Comparison of ENCODE assay signal across 34 cellular contexts in genomic region chr6:22330941-22331340, GRCh38. TPM values are rescaled to one million over a fixed set of nuclear protein-coding genes. Genes with fewer than 3 reads are reported as not detected.
"Had no signal": no experiment of that assay in that cellular context is flagged by ENCODE, and none has a peak within 500 bp of the region (broad histone marks: within the 10 kb centered on the region; RNA-seq: fewer than 3 reads in every experiment).

No MANE protein-coding gene starts in this region.

- H3K4me3 Mint-ChIP-seq: naive thymus-derived CD8-positive, alpha-beta T cell; nephron; neural progenitor cell; stimulated activated memory B cell treated with anti-CD40 and anti-IgM and Interleukin-4, amounts not matched to agents 10 μg/mL and 1 μg/mL and 100 μg/mL, for 72 hours; stimulated activated naive CD8-positive, alpha-beta T cell treated with anti-CD3 and anti-CD28 coated beads, Interleukin-15, amount 100 ng/mL, for 72 hours had no signal

- H3K79me2 ChIP-seq: parathyroid adenoma had no signal

- H3K4me1 Mint-ChIP-seq: neural progenitor cell; stimulated activated memory B cell treated with anti-CD40 and anti-IgM and Interleukin-4, amounts not matched to agents 10 μg/mL and 1 μg/mL and 100 μg/mL, for 72 hours; stimulated activated naive CD8-positive, alpha-beta T cell treated with anti-CD3 and anti-CD28 coated beads, Interleukin-15, amount 100 ng/mL, for 72 hours had no signal

- H3K4me3 ChIP-seq: neural progenitor cell, ovary, psoas muscle, skin epidermis, smooth muscle cell, spleen, suprapubic skin, testis, tibial artery, transverse colon, upper lobe of left lung, vagina had no signal

- H3K27ac ChIP-seq: neural progenitor cell, ovary, parathyroid adenoma, psoas muscle, skin epidermis, spleen, suprapubic skin, testis, tibial artery, transverse colon, upper lobe of left lung, vagina had no signal

- H3K36me3 Mint-ChIP-seq: naive thymus-derived CD8-positive, alpha-beta T cell; neural progenitor cell; stimulated activated memory B cell treated with anti-CD40 and anti-IgM and Interleukin-4, amounts not matched to agents 10 μg/mL and 1 μg/mL and 100 μg/mL, for 72 hours had no signal

- H2AFZ ChIP-seq: neural progenitor cell, parathyroid adenoma had no signal

- H3K27ac Mint-ChIP-seq: naive thymus-derived CD8-positive, alpha-beta T cell; nephron; neural progenitor cell; progenitor cell of endocrine pancreas; stimulated activated memory B cell treated with anti-CD40 and anti-IgM and Interleukin-4, amounts not matched to agents 10 μg/mL and 1 μg/mL and 100 μg/mL, for 72 hours; stimulated activated naive CD8-positive, alpha-beta T cell treated with anti-CD3 and anti-CD28 coated beads, Interleukin-15, amount 100 ng/mL, for 72 hours had no signal

- H3K27me3 Mint-ChIP-seq: naive thymus-derived CD8-positive, alpha-beta T cell; progenitor cell of endocrine pancreas; stimulated activated memory B cell treated with anti-CD40 and anti-IgM and Interleukin-4, amounts not matched to agents 10 μg/mL and 1 μg/mL and 100 μg/mL, for 72 hours; stimulated activated naive CD8-positive, alpha-beta T cell treated with anti-CD3 and anti-CD28 coated beads, Interleukin-15, amount 100 ng/mL, for 72 hours had no signal

- H3K9me3 Mint-ChIP-seq: nephron; stimulated activated naive CD8-positive, alpha-beta T cell treated with anti-CD3 and anti-CD28 coated beads, Interleukin-15, amount 100 ng/mL, for 72 hours had no signal

- DNase-seq: naive thymus-derived CD8-positive, alpha-beta T cell; occipital lobe; ovary; psoas muscle; right cardiac atrium; spleen; stimulated activated CD4-positive, alpha-beta T cell treated with anti-CD3 and anti-CD28 coated beads, Interleukin-12 subunit alpha, Interleukin-12 subunit beta, amount 100 ng/mL, for 4 hours; stimulated activated CD4-positive, alpha-beta T cell treated with anti-CD3 and anti-CD28 coated beads, Interleukin-1b, Interleukin-23, amount 100 ng/mL, for 48 hours; stimulated activated CD4-positive, alpha-beta T cell treated with anti-CD3 and anti-CD28 coated beads, Interleukin-4, amount 100 ng/mL, for 1 hour; stimulated activated CD4-positive, alpha-beta T cell treated with anti-CD3 and anti-CD28 coated beads, Interleukin-4, amount 100 ng/mL, for 4 hours; stimulated activated CD8-positive, alpha-beta memory T cell treated with anti-CD3 and anti-CD28 coated beads, Interleukin-4, amount 100 ng/mL, for 48 hours; stimulated activated naive CD4-positive, alpha-beta T cell; stimulated activated naive CD8-positive, alpha-beta T cell treated with anti-CD3 and anti-CD28 coated beads, Interleukin-15, amount 100 ng/mL, for 72 hours; stimulated activated naive CD8-positive, alpha-beta T cell treated with anti-CD3 and anti-CD28 coated beads, Interleukin-15, Interleukin-2, amounts not matched to agents 100 U/mL and 50 U/mL, for 24 hours; substantia nigra; testis; tibial artery; transverse colon had no signal

- FAIRE-seq: urothelium cell line had no signal

- H3K9ac ChIP-seq: neural progenitor cell, parathyroid adenoma had no signal

- H3K27me3 ChIP-seq: neural progenitor cell, ovary, spleen, suprapubic skin, testis, tibial artery, transverse colon, upper lobe of left lung, vagina had no signal

- H3K4me2 ChIP-seq: neural progenitor cell, smooth muscle cell had no signal

- H3K9me3 ChIP-seq: ovary, psoas muscle, spleen, suprapubic skin, testis, tibial artery, transverse colon, upper lobe of left lung, vagina had no signal

- H3K36me3 ChIP-seq: neural progenitor cell, ovary, spleen, suprapubic skin, tibial artery, transverse colon, upper lobe of left lung, vagina had no signal

- ATAC-seq: naive thymus-derived CD8-positive, alpha-beta T cell; psoas muscle; right cardiac atrium; sciatic nerve; stimulated activated memory B cell treated with anti-CD40 and anti-IgM and Interleukin-4, amounts not matched to agents 10 μg/mL and 1 μg/mL and 100 μg/mL, for 72 hours; stimulated activated naive CD8-positive, alpha-beta T cell treated with anti-CD3 and anti-CD28 coated beads, Interleukin-15, amount 100 ng/mL, for 72 hours; stimulated activated naive CD8-positive, alpha-beta T cell treated with anti-CD3 and anti-CD28 coated beads, Interleukin-15, Interleukin-2, amounts not matched to agents 100 U/mL and 50 U/mL, for 24 hours had no signal

- H3K4me1 ChIP-seq: neural progenitor cell, parathyroid adenoma, psoas muscle, spleen, suprapubic skin, testis, tibial artery, transverse colon, upper lobe of left lung had no signal

RNA-seq across cellular contexts. Expression of gene PRL, which starts 34.1 kb away (rescaled TPM):
- total RNA-seq: occipital lobe, osteoblast, progenitor cell of endocrine pancreas, psoas muscle, renal cortical epithelial cell, right cardiac atrium, smooth muscle cell, suprapubic skin, transverse colon, ureter, vagina had no signal
- polyA plus RNA-seq: neural cell, right cardiac atrium had no signal
